ENCODE assay signal across 8 cellular contexts in the genomic region with DNA sequence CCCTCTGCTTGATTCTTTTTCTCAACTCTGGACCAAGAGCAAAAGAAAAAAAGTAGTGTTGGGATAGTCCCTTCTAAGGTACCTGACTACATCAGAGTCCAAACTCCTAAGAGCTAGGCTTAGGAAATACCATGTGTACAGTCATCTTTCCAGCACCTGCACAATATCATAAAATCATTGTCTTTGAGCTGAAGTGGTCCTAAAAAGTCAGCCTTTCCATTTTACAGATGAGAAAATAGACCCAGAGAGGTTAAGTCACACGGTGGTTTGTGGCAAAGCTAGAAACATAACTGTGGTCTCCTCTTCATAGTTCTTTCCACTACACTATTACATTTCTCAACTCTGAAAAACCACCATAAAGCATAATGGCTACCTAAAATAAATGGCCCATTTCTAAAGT. TPM values are rescaled to one million over a fixed set of nuclear protein-coding genes. Genes with fewer than 3 reads are reported as not detected.
DNase-seq lines count a peak whose midpoint lies in the region; ATAC-seq and TF ChIP-seq lines count a peak whose summit lies in the region.
"Not testable (repeated sequence)": the region's sequence is repeated elsewhere in the genome, so short reads cannot be mapped to it uniquely, and the experiment has no call there.

No MANE protein-coding gene starts in this region.

- peak; percentile 40 for ATAC-seq in GM18520 (IDR thresholded peaks at IDR 0.05; ENCODE audit: unreplicated experiment)
- ATAC-seq in HG02610 (IDR thresholded peaks at IDR 0.05; ENCODE audit: unreplicated experiment) = peak; percentile 48
- peak; percentile 85 for ATAC-seq in activated CD8-positive, alpha-beta T cell treated with anti-CD3 and anti-CD28 coated beads for 36 hours
- ATAC-seq in activated T-cell treated with anti-CD3 and anti-CD28 coated beads, Interleukin-2, amount 50 U/mL, for 72 hours (replicated peaks in 1 of 2) = peak; percentile 85 to 91
- ATAC-seq in activated naive CD8-positive, alpha-beta T cell treated with anti-CD3 and anti-CD28 coated beads, Interleukin-2, amount 50 U/mL, for 24 hours = peak; percentile 98
- peak; percentile 74 to 95 (median 78) for ATAC-seq in natural killer cell
- peak; percentile 69 to 78 for ATAC-seq in stimulated activated naive B cell treated with anti-CD40 and anti-IgM and Interleukin-4, amounts not matched to agents 10 μg/mL and 1 μg/mL and 100 μg/mL, for 72 hours (replicated peaks)

- H3K4me1 ChIP-seq in KMS-11 (ENCODE audit: low read depth, poor library complexity, severe bottlenecking) = peaks cover 27% of the 10 kb centered on the region

- not testable (repeated sequence) for H3K4me3 ChIP-seq in KMS-11 (IDR thresholded peaks at IDR 0.05; ENCODE audit: insufficient read depth, low read depth, low read length)

- not testable (repeated sequence) for H3K27me3 Mint-ChIP-seq in activated CD8-positive, alpha-beta T cell treated with anti-CD3 and anti-CD28 coated beads for 36 hours; activated T-cell treated with anti-CD3 and anti-CD28 coated beads, Interleukin-2, amount 50 U/mL, for 72 hours (ENCODE audit: low read depth); activated naive CD8-positive, alpha-beta T cell treated with anti-CD3 and anti-CD28 coated beads, Interleukin-2, amount 50 U/mL, for 24 hours; natural killer cell (ENCODE audit: low read depth in 2 of 2); stimulated activated naive B cell treated with anti-CD40 and anti-IgM and Interleukin-4, amounts not matched to agents 10 μg/mL and 1 μg/mL and 100 μg/mL, for 72 hours

- not testable (repeated sequence) for H3K27me3 ChIP-seq in KMS-11 (ENCODE audit: insufficient read depth, low read depth)

- not testable (repeated sequence) for TF ChIP-seq CTCF in KMS-11 (conservative IDR thresholded peaks at IDR 0.05; ENCODE audit: low read depth, low read length); activated CD8-positive, alpha-beta T cell treated with anti-CD3 and anti-CD28 coated beads for 36 hours (IDR thresholded peaks at IDR 0.05); natural killer cell (IDR thresholded peaks at IDR 0.05)

- not testable (repeated sequence) for H3K4me3 Mint-ChIP-seq in activated CD8-positive, alpha-beta T cell treated with anti-CD3 and anti-CD28 coated beads for 36 hours; activated T-cell treated with anti-CD3 and anti-CD28 coated beads, Interleukin-2, amount 50 U/mL, for 72 hours; activated naive CD8-positive, alpha-beta T cell treated with anti-CD3 and anti-CD28 coated beads, Interleukin-2, amount 50 U/mL, for 24 hours; natural killer cell; stimulated activated naive B cell treated with anti-CD40 and anti-IgM and Interleukin-4, amounts not matched to agents 10 μg/mL and 1 μg/mL and 100 μg/mL, for 72 hours

- POLR2A ChIA-PET in activated CD8-positive, alpha-beta T cell treated with anti-CD3 and anti-CD28 coated beads for 36 hours (lab: Charles Lee) = not testable (repeated sequence)

- 0 out of 2 replicates have a peak overlapping the region, but pooled peaks have one; percentile 9 for H3K4me2 ChIP-seq in KMS-11

- H3K4me1 Mint-ChIP-seq in activated CD8-positive, alpha-beta T cell treated with anti-CD3 and anti-CD28 coated beads for 36 hours (ENCODE audit: low read depth); activated T-cell treated with anti-CD3 and anti-CD28 coated beads, Interleukin-2, amount 50 U/mL, for 72 hours (ENCODE audit: low read depth); natural killer cell; stimulated activated naive B cell treated with anti-CD40 and anti-IgM and Interleukin-4, amounts not matched to agents 10 μg/mL and 1 μg/mL and 100 μg/mL, for 72 hours: not testable (repeated sequence)
- peaks cover 10% of the 10 kb centered on the region for H3K4me1 Mint-ChIP-seq in activated naive CD8-positive, alpha-beta T cell treated with anti-CD3 and anti-CD28 coated beads, Interleukin-2, amount 50 U/mL, for 24 hours

- not testable (repeated sequence) for H3K79me2 ChIP-seq in KMS-11 (ENCODE audit: insufficient read depth, low read depth)

- H3K9me3 Mint-ChIP-seq in activated CD8-positive, alpha-beta T cell treated with anti-CD3 and anti-CD28 coated beads for 36 hours; activated T-cell treated with anti-CD3 and anti-CD28 coated beads, Interleukin-2, amount 50 U/mL, for 72 hours; activated naive CD8-positive, alpha-beta T cell treated with anti-CD3 and anti-CD28 coated beads, Interleukin-2, amount 50 U/mL, for 24 hours; natural killer cell; stimulated activated naive B cell treated with anti-CD40 and anti-IgM and Interleukin-4, amounts not matched to agents 10 μg/mL and 1 μg/mL and 100 μg/mL, for 72 hours: not testable (repeated sequence)

- not testable (repeated sequence) for H3K36me3 Mint-ChIP-seq in activated CD8-positive, alpha-beta T cell treated with anti-CD3 and anti-CD28 coated beads for 36 hours (ENCODE audit: low read depth); activated T-cell treated with anti-CD3 and anti-CD28 coated beads, Interleukin-2, amount 50 U/mL, for 72 hours (ENCODE audit: insufficient read depth in 2 of 2); activated naive CD8-positive, alpha-beta T cell treated with anti-CD3 and anti-CD28 coated beads, Interleukin-2, amount 50 U/mL, for 24 hours (ENCODE audit: low read depth); natural killer cell; stimulated activated naive B cell treated with anti-CD40 and anti-IgM and Interleukin-4, amounts not matched to agents 10 μg/mL and 1 μg/mL and 100 μg/mL, for 72 hours

- not testable (repeated sequence) for H3K36me3 ChIP-seq in KMS-11 (ENCODE audit: insufficient read depth)

- not testable (repeated sequence) for DNase-seq in activated CD8-positive, alpha-beta T cell treated with anti-CD3 and anti-CD28 coated beads for 36 hours; activated T-cell treated with anti-CD3 and anti-CD28 coated beads, Interleukin-2, amount 50 U/mL, for 72 hours; activated naive CD8-positive, alpha-beta T cell treated with anti-CD3 and anti-CD28 coated beads, Interleukin-2, amount 50 U/mL, for 24 hours; natural killer cell; stimulated activated naive B cell treated with anti-CD40 and anti-IgM and Interleukin-4, amounts not matched to agents 10 μg/mL and 1 μg/mL and 100 μg/mL, for 72 hours

- not testable (repeated sequence) for H3K27ac Mint-ChIP-seq in activated CD8-positive, alpha-beta T cell treated with anti-CD3 and anti-CD28 coated beads for 36 hours; activated T-cell treated with anti-CD3 and anti-CD28 coated beads, Interleukin-2, amount 50 U/mL, for 72 hours; activated naive CD8-positive, alpha-beta T cell treated with anti-CD3 and anti-CD28 coated beads, Interleukin-2, amount 50 U/mL, for 24 hours; natural killer cell; stimulated activated naive B cell treated with anti-CD40 and anti-IgM and Interleukin-4, amounts not matched to agents 10 μg/mL and 1 μg/mL and 100 μg/mL, for 72 hours

- H2AFZ ChIP-seq in KMS-11 (ENCODE audit: low read depth) = not testable (repeated sequence)

- H3K27ac ChIP-seq in KMS-11 = not testable (repeated sequence)

- CTCF ChIA-PET in activated CD8-positive, alpha-beta T cell treated with anti-CD3 and anti-CD28 coated beads for 36 hours (lab: Charles Lee) = not testable (repeated sequence)

- H4K20me1 ChIP-seq in KMS-11 (ENCODE audit: insufficient read depth) = not testable (repeated sequence)

- intact Hi-C loops in activated CD8-positive, alpha-beta T cell treated with anti-CD3 and anti-CD28 coated beads for 36 hours (cut with micrococcal nuclease); natural killer cell (cut with micrococcal nuclease): not testable (repeated sequence)

- not testable (repeated sequence) for H3K9ac ChIP-seq in KMS-11

RNA-seq across cellular contexts. Expression of a gene that starts 36.2 kb away (rescaled TPM):
- 10 to 100 TPM; 23.1 to 26.4 TPM for total RNA-seq in activated CD8-positive, alpha-beta T cell treated with anti-CD3 and anti-CD28 coated beads for 36 hours
- total RNA-seq in activated T-cell treated with anti-CD3 and anti-CD28 coated beads, Interleukin-2, amount 50 U/mL, for 72 hours = 10 to 100 TPM; 27.8 to 28.2 TPM
- total RNA-seq in natural killer cell = 10 to 100 TPM; 31.9 to 50.1 (median 37.2) TPM

Comparison
In these comparisons a context has a peak if more than half of its experiments do, and no peak if none do; other contexts are left out.
1. ATAC-seq: peak in every context shown above with its lines; median percentile 98 in activated naive CD8-positive, alpha-beta T cell treated with anti-CD3 and anti-CD28 coated beads, Interleukin-2, amount 50 U/mL, for 24 hours; 88 in activated T-cell treated with anti-CD3 and anti-CD28 coated beads, Interleukin-2, amount 50 U/mL, for 72 hours; 85 in activated CD8-positive, alpha-beta T cell treated with anti-CD3 and anti-CD28 coated beads for 36 hours; 78 in natural killer cell; 74 in stimulated activated naive B cell treated with anti-CD40 and anti-IgM and Interleukin-4, amounts not matched to agents 10 μg/mL and 1 μg/mL and 100 μg/mL, for 72 hours; 48 in HG02610; 40 in GM18520.